In the genomic region with DNA sequence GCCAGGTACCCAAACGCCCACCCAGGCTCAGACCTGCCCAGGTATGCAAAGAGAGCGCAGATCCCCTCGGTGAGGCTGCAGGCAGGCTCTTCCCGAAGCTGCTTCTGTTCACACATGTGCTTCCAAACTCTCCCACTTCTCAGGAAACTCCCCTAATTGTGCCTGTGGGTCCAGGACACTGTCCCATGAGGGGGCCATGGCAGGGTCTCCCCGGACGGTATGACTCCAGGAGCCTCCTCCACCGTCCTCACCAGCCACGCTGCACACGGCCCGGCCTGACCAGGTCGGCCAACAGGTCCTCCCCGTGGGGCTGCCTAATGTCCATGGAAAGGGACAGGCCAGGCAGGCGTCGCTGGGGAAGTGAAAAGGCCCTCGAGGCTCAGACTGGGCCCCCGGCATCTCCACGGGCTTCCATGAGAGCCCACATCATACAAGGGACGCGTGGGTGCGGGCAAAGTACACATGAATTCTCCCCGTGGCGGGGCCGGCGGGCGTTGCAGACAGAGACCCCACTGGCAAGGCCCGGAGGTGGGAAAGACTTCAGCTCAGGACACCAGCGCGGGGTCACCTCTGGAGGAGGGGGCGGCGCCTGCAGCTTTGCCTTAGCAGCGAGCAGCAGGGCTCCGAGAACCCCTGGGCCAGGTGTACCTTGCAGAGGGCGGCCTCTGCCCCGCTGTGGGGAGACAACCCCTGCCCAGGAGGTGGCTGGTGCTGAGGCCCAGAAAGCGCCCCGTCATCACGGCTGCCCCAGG, we compare ENCODE assay signal across 1 cellular context.
TF ChIP-seq lines count a peak whose summit lies in the region.

No MANE protein-coding gene starts in this region.

TF ChIP-seq in HepG2, 621 proteins besides CTCF, POLR2A, EP300 and RAD21:
- TF ChIP-seq MTA3 (CRISPR knock-in tag; IDR thresholded peaks at IDR 0.05) (no peak), EZH2 (conservative IDR thresholded peaks at IDR 0.05; ENCODE audit: low read depth, low read length) (0 out of 2 replicates have a peak, but pooled peaks have one; percentile 35)
